In the genomic region with DNA sequence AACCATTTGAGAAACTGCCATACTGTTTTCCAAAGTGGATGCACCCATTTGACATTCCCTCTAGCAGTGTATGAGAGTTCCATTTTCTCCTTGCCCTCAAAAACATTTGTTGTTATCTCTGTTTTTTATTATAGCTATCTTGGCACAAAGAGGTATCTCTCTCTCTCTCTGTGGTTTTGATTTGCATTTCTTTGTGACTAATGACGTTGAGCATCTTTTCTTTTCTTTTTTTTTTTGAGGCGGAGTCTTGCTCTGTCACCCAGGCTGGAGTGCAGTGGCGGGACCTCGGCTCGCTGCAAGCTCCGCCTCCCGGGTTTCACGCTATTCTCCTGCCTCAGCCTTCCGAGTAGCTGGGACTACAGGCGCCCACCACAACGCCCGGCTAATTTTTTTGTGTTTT, we compare ENCODE assay signal across 24 cellular contexts. TPM values are rescaled to one million over a fixed set of nuclear protein-coding genes. Genes with fewer than 3 reads are reported as not detected.
DNase-seq lines count a peak whose midpoint lies in the region; ATAC-seq and FAIRE-seq lines count a peak whose summit lies in the region.
"Had no signal": no experiment of that assay in that cellular context is flagged by ENCODE, and none has a peak within 500 bp of the region (broad histone marks: within the 10 kb centered on the region; RNA-seq: fewer than 3 reads in every experiment).

No MANE protein-coding gene starts in this region.

- DNase-seq in Caki2 (ENCODE audit: low read depth) (peak; percentile 34), LHCN-M2 (ENCODE audit: low read depth) (peak; percentile 26), amniotic epithelial cell (ENCODE audit: low read depth) (peak; percentile 67), kidney tubule cell (ENCODE audit: low spot score) (peak; percentile 13), frontal cortex (ENCODE audit: low spot score in 2 of 2) (no peak), H7 (no peak)
- DNase-seq in activated naive CD4-positive, alpha-beta T cell treated with Interleukin-2 at 50 U/mL for 16 hours = no peak
- DNase-seq: activated gamma-delta T cell; esophagus squamous epithelium; glutamatergic neuron; Kasumi-1; kidney; lower lobe of right lung; NCI-H1092 treated with DMSO at 0.1 percent for 48 hours; NCI-H2029; nephron progenitor cell; right lobe of liver; Right ventricle myocardium superior; stimulated activated naive CD4-positive, alpha-beta T cell treated with Interleukin-2 at 50 U/mL for 16 hours; uterus had no signal

- no peak for ATAC-seq in HG02588 (IDR thresholded peaks at IDR 0.05; ENCODE audit: unreplicated experiment)
- ATAC-seq: lower lobe of right lung, right lobe of liver had no signal

- H3K4me3 ChIP-seq in H7 (ENCODE audit: insufficient read depth, low read depth, low read length) = no peak overlapping the region
- H3K4me3 ChIP-seq: coronary artery, esophagus squamous epithelium, lower lobe of right lung, right lobe of liver, thoracic aorta, uterus had no signal

- H3K36me3 ChIP-seq in H7 (replicated peaks; ENCODE audit: control insufficient read depth, insufficient read depth, low read length) = no peaks in the 10 kb centered on the region
- H3K36me3 ChIP-seq: esophagus squamous epithelium, lower lobe of right lung, right lobe of liver, thoracic aorta, uterus had no signal

- no peak for FAIRE-seq in frontal cortex (lab: Jason Lieb, UNC)
- FAIRE-seq: bronchial epithelial cell, kidney had no signal

- peaks cover 2% of the 10 kb centered on the region; the same call in 1 of the 2 replicates for H3K27me3 ChIP-seq in H7 (ENCODE audit: control insufficient read depth, insufficient read depth, low read length)
- H3K27me3 ChIP-seq: esophagus squamous epithelium, right lobe of liver, uterus had no signal

- in situ Hi-C loops in Caki2 (cut with HindIII; ENCODE audit: low pct_unique_long_range_greater_than_20kb, low sequenced_read_pairs) = no loop called here

RNA-seq across cellular contexts. Expression of a gene that starts 17.4 kb away (rescaled TPM):
- 2.5 and 7.9 TPM in 2 replicates for total RNA-seq in Caki2 (2014; rRNA removed; shearing (Covaris generic); ENCODE audit: low replicate concordance)
- total RNA-seq in LHCN-M2 (2014; rRNA removed) (7.8 and 10.6 TPM in 2 replicates), frontal cortex (37.5 TPM)
- 2.8 TPM for polyA plus RNA-seq in LHCN-M2 (2012)
- 11.7 and 19.0 TPM in 2 replicates for total RNA-seq in H7 (2014; rRNA removed; shearing (Covaris generic))

RNA-seq across cellular contexts. Expression of a gene that starts 30.1 kb away (rescaled TPM):
- total RNA-seq in Caki2 (2014; rRNA removed; shearing (Covaris generic); ENCODE audit: low replicate concordance) = 19.4 and 49.6 TPM in 2 replicates
- total RNA-seq in LHCN-M2 (2014; rRNA removed) (16.3 and 23.4 TPM in 2 replicates), frontal cortex (32.6 TPM)
- 3.0 TPM for polyA plus RNA-seq in LHCN-M2 (2012)
- 51.1 and 60.2 TPM in 2 replicates for total RNA-seq in H7 (2014; rRNA removed; shearing (Covaris generic))

Comparison
In these comparisons a context has a peak if more than half of its experiments do, and no peak if none do; other contexts are left out.
1. DNase-seq: peak in Caki2 (single experiment), LHCN-M2 (single experiment), amniotic epithelial cell (single experiment) and kidney tubule cell (single experiment); none in frontal cortex (0 of 2), H7 (single experiment) and activated naive CD4-positive, alpha-beta T cell treated with Interleukin-2 at 50 U/mL for 16 hours (single experiment).